Comparison of ENCODE assay signal across 25 cellular contexts in genomic region chr15:100529556-100529955, GRCh38. TPM values are rescaled to one million over a fixed set of nuclear protein-coding genes. Genes with fewer than 3 reads are reported as not detected.
DNase-seq lines count a peak whose midpoint lies in the region; ATAC-seq and TF ChIP-seq lines count a peak whose summit lies in the region.
"Had no signal": no experiment of that assay in that cellular context is flagged by ENCODE, and none has a peak within 500 bp of the region (broad histone marks: within the 10 kb centered on the region; RNA-seq: fewer than 3 reads in every experiment).

No MANE protein-coding gene starts in this region.

- no peaks in the 10 kb centered on the region for H3K4me1 ChIP-seq in colonic mucosa

- intact Hi-C loops in colonic mucosa (cut with DNase I), result no loop called here

- H3K4me3 ChIP-seq in skin epidermis (peak overlapping the region in 3 of 7 experiments; percentile 8 to 48 (median 20)), colonic mucosa (no peak overlapping the region)
- H3K4me3 ChIP-seq: K562 had no signal

- no peaks in the 10 kb centered on the region for H3K27me3 ChIP-seq in colonic mucosa

- peaks cover 18% of the 10 kb centered on the region for H3K27me3 Mint-ChIP-seq in activated naive CD4-positive, alpha-beta T cell treated with anti-CD3 and anti-CD28 coated beads, Interleukin-2, amount 10 ng/mL, durations not matched to agents 7 days and 5 days

- H3K9me3 ChIP-seq in colonic mucosa, result no peaks in the 10 kb centered on the region

- ATAC-seq in HG03159 (IDR thresholded peaks at IDR 0.05; ENCODE audit: unreplicated experiment), result no peak
- ATAC-seq in HG03097 (IDR thresholded peaks at IDR 0.05; ENCODE audit: low FRiP score, unreplicated experiment), result no peak
- ATAC-seq: HepG2, K562 had no signal

- H3K4me3 Mint-ChIP-seq in activated naive CD4-positive, alpha-beta T cell treated with anti-CD3 and anti-CD28 coated beads, Interleukin-2, amount 10 ng/mL, durations not matched to agents 7 days and 5 days, result no peak overlapping the region
- H3K4me3 Mint-ChIP-seq: CD14-positive monocyte had no signal

- H3K4me1 Mint-ChIP-seq in activated naive CD4-positive, alpha-beta T cell treated with anti-CD3 and anti-CD28 coated beads, Interleukin-2, amount 10 ng/mL, durations not matched to agents 7 days and 5 days, result peaks cover 22% of the 10 kb centered on the region

- H3K9me3 Mint-ChIP-seq in activated naive CD4-positive, alpha-beta T cell treated with anti-CD3 and anti-CD28 coated beads, Interleukin-2, amount 10 ng/mL, durations not matched to agents 7 days and 5 days, result no peaks in the 10 kb centered on the region

- DNase-seq in activated naive CD4-positive, alpha-beta T cell treated with anti-CD3 and anti-CD28 coated beads, Interleukin-2, amount 10 ng/mL, durations not matched to agents 7 days and 5 days, result no peak
- no peak for DNase-seq in activated naive CD4-positive, alpha-beta T cell (lab: John Stamatoyannopoulos, UW)
- DNase-seq in RWPE1 (ENCODE audit: low spot score) (peak; percentile 68), epithelial cell of prostate (ENCODE audit: low read depth, low spot score) (peak; percentile 27), colonic mucosa (no peak)
- DNase-seq: COR-L47, DMS79, MM.1S, NCI-H1048, NCI-H1436 treated with DMSO at 0.1 percent for 48 hours, NCI-H1930, NCI-H226, NCI-H524, NCI-H774, Right ventricle myocardium superior had no signal

- TF ChIP-seq CTCF in RWPE1 (conservative IDR thresholded peaks at IDR 0.05; ENCODE audit: low read depth), result no peak
- TF ChIP-seq CTCF in colonic mucosa (IDR thresholded peaks at IDR 0.05), result no peak

- H3K36me3 Mint-ChIP-seq in activated naive CD4-positive, alpha-beta T cell treated with anti-CD3 and anti-CD28 coated beads, Interleukin-2, amount 10 ng/mL, durations not matched to agents 7 days and 5 days, result no peaks in the 10 kb centered on the region

- POLR2A ChIA-PET in RWPE1 (lab: Yijun Ruan, JAX; ENCODE audit: low non-redundant PET), result no interaction called here

- peak overlapping the region; percentile 37 for H3K27ac Mint-ChIP-seq in activated naive CD4-positive, alpha-beta T cell treated with anti-CD3 and anti-CD28 coated beads, Interleukin-2, amount 10 ng/mL, durations not matched to agents 7 days and 5 days
- H3K27ac Mint-ChIP-seq: CD14-positive monocyte had no signal

- H3K9ac ChIP-seq in colonic mucosa (ENCODE audit: low read depth in 2 of 2, low read length in 2 of 2), result no peak overlapping the region

- CTCF ChIA-PET in activated naive CD4-positive, alpha-beta T cell treated with anti-CD3 and anti-CD28 coated beads, Interleukin-2, amount 10 ng/mL, durations not matched to agents 7 days and 5 days (lab: Charles Lee), result no interaction called here
- CTCF ChIA-PET in RWPE1 (lab: Yijun Ruan, JAX), result no interaction called here

- H3K27ac ChIP-seq in RWPE1 (no peak overlapping the region), epithelial cell of prostate (peak overlapping the region; percentile 93), skin epidermis (peak overlapping the region in 17 of 21 experiments; percentile 11 to 86 (median 80)), colonic mucosa (no peak overlapping the region)

- no peaks in the 10 kb centered on the region for H3K36me3 ChIP-seq in colonic mucosa

RNA-seq across cellular contexts. Expression of gene CERS3, which starts 0.8 kb away (rescaled TPM):
- under 1 TPM in 1 of 2 donors, not detected in 1; 0.12 TPM for total RNA-seq in colonic mucosa
- total RNA-seq: H4, HepG2, HT-29, K562, LHCN-M2, Right ventricle myocardium superior, SK-MEL-5 had no signal

Comparison
In these comparisons a context has a peak if more than half of its experiments do, and no peak if none do; other contexts are left out.
1. DNase-seq: peak in RWPE1 (single experiment) and epithelial cell of prostate (single experiment); none in activated naive CD4-positive, alpha-beta T cell treated with anti-CD3 and anti-CD28 coated beads, Interleukin-2, amount 10 ng/mL, durations not matched to agents 7 days and 5 days (single experiment), activated naive CD4-positive, alpha-beta T cell (0 of 4) and colonic mucosa (single experiment).
2. H3K27ac ChIP-seq: peak in epithelial cell of prostate (single experiment) and skin epidermis (17 of 21); none in RWPE1 (single experiment) and colonic mucosa (single experiment).